ENCODE assay signal across 10 cellular contexts in genomic region chr18:7221424-7222155, GRCh38. TPM values are rescaled to one million over a fixed set of nuclear protein-coding genes. Genes with fewer than 3 reads are reported as not detected.
DNase-seq lines count a peak whose midpoint lies in the region; ATAC-seq, FAIRE-seq and TF ChIP-seq lines count a peak whose summit lies in the region.
"Had no signal": no experiment of that assay in that cellular context is flagged by ENCODE, and none has a peak within 500 bp of the region (broad histone marks: within the 10 kb centered on the region; RNA-seq: fewer than 3 reads in every experiment).

No MANE protein-coding gene starts in this region.

- H3K4me3 ChIP-seq in cardiac muscle cell, result no peak overlapping the region

- TF ChIP-seq POLR2A in GM12891 (IDR thresholded peaks at IDR 0.05; ENCODE audit: low read depth, low read length), result no peak
- TF ChIP-seq POLR2A in GM12892 (IDR thresholded peaks at IDR 0.05; ENCODE audit: low read depth, low read length), result no peak

- H3K27ac ChIP-seq in cardiac muscle cell, result no peak overlapping the region

- no peak overlapping the region for H3K27ac Mint-ChIP-seq in stimulated activated naive B cell treated with anti-CD40 and anti-IgM and Interleukin-4, amounts not matched to agents 10 μg/mL and 1 μg/mL and 100 μg/mL, for 72 hours
- H3K27ac Mint-ChIP-seq: dendritic cell treated with granulocyte-macrophage colony-stimulating factor and Interleukin-4, amounts not matched to agents 40 ng/mL and 50 ng/mL, for 4 days had no signal

- no peaks in the 10 kb centered on the region for H3K9me3 Mint-ChIP-seq in stimulated activated naive B cell treated with anti-CD40 and anti-IgM and Interleukin-4, amounts not matched to agents 10 μg/mL and 1 μg/mL and 100 μg/mL, for 72 hours
- H3K9me3 Mint-ChIP-seq: dendritic cell treated with granulocyte-macrophage colony-stimulating factor and Interleukin-4, amounts not matched to agents 40 ng/mL and 50 ng/mL, for 4 days had no signal

- peak; percentile 60 for FAIRE-seq in GM12891 (lab: Jason Lieb, UNC)
- FAIRE-seq in GM12892 (lab: Jason Lieb, UNC), result no peak

- no peaks in the 10 kb centered on the region for H3K27me3 ChIP-seq in cardiac muscle cell

- H3K27me3 Mint-ChIP-seq in stimulated activated naive B cell treated with anti-CD40 and anti-IgM and Interleukin-4, amounts not matched to agents 10 μg/mL and 1 μg/mL and 100 μg/mL, for 72 hours, result no peaks in the 10 kb centered on the region

- peak; percentile 60 to 68 for ATAC-seq in stimulated activated naive B cell treated with anti-CD40 and anti-IgM and Interleukin-4, amounts not matched to agents 10 μg/mL and 1 μg/mL and 100 μg/mL, for 72 hours (replicated peaks)
- no peak for ATAC-seq in GM21717 (IDR thresholded peaks at IDR 0.05; ENCODE audit: unreplicated experiment)

- H3K9me3 ChIP-seq in cardiac muscle cell (ENCODE audit: low read depth), result no peaks in the 10 kb centered on the region

- H3K4me3 Mint-ChIP-seq in stimulated activated naive B cell treated with anti-CD40 and anti-IgM and Interleukin-4, amounts not matched to agents 10 μg/mL and 1 μg/mL and 100 μg/mL, for 72 hours, result no peak overlapping the region
- H3K4me3 Mint-ChIP-seq: dendritic cell treated with granulocyte-macrophage colony-stimulating factor and Interleukin-4, amounts not matched to agents 40 ng/mL and 50 ng/mL, for 4 days had no signal

- H3K4me1 ChIP-seq in cardiac muscle cell (ENCODE audit: low read depth), result peaks cover 3% of the 10 kb centered on the region

- H3K4me1 Mint-ChIP-seq in stimulated activated naive B cell treated with anti-CD40 and anti-IgM and Interleukin-4, amounts not matched to agents 10 μg/mL and 1 μg/mL and 100 μg/mL, for 72 hours, result no peaks in the 10 kb centered on the region

- TF ChIP-seq CTCF in cardiac muscle cell (IDR thresholded peaks at IDR 0.05; ENCODE audit: low read depth, low read length), result peak; percentile 95

- H3K36me3 Mint-ChIP-seq in stimulated activated naive B cell treated with anti-CD40 and anti-IgM and Interleukin-4, amounts not matched to agents 10 μg/mL and 1 μg/mL and 100 μg/mL, for 72 hours, result no peaks in the 10 kb centered on the region

- no peaks in the 10 kb centered on the region for H3K36me3 ChIP-seq in cardiac muscle cell

- DNase-seq in A172 (ENCODE audit: low spot score), result peak; percentile 62
- peak; percentile 12 for DNase-seq in GM12891 (ENCODE audit: insufficient read length, low spot score)
- peak; percentile 63 for DNase-seq in NCI-H1694 treated with DMSO at 0.1 percent for 48 hours (lab: John Stamatoyannopoulos, UW)
- peak; percentile 11 for DNase-seq in T1000 (lab: John Stamatoyannopoulos, UW)
- peak; percentile 86 to 87 for DNase-seq in cardiac muscle cell (ENCODE audit: low read depth in 1 of 2, low spot score in 1 of 2)
- no peak for DNase-seq in stimulated activated naive B cell treated with anti-CD40 and anti-IgM and Interleukin-4, amounts not matched to agents 10 μg/mL and 1 μg/mL and 100 μg/mL, for 72 hours
- no peak for DNase-seq in GM12892 (ENCODE audit: insufficient read length)

TF ChIP-seq in GM12891, 5 proteins besides CTCF, POLR2A, EP300 and RAD21:
- TF ChIP-seq POLR2AphosphoS5 (IDR thresholded peaks at IDR 0.05; ENCODE audit: low read depth, low read length), result no peak
- no peak for TF ChIP-seq TAF1 (IDR thresholded peaks at IDR 0.05; ENCODE audit: low read depth, low read length)
- no peak for TF ChIP-seq PAX5 (IDR thresholded peaks at IDR 0.05; ENCODE audit: insufficient read depth, low read length, severe bottlenecking)
- TF ChIP-seq POU2F2 (IDR thresholded peaks at IDR 0.05; ENCODE audit: low read depth, low read length), result no peak
- no peak for TF ChIP-seq SPI1 (IDR thresholded peaks at IDR 0.05; ENCODE audit: low read depth, low read length)

RNA-seq across cellular contexts. Expression of gene LRRC30, which starts 9.3 kb away (rescaled TPM):
- not detected in 2 replicates for total RNA-seq in A172 (2014; rRNA removed; shearing (Covaris generic))
- polyA plus RNA-seq in GM12891 (2012; ENCODE audit: low read depth, missing spikeins), result not detected
- total RNA-seq in cardiac muscle cell, result not detected in 2 replicates
- not detected in 2 replicates for polyA plus RNA-seq in cardiac muscle cell
- polyA plus RNA-seq in GM12892 (2012; ENCODE audit: missing spikeins), result not detected
- total RNA-seq: subcutaneous adipose tissue had no signal

Comparison
In these comparisons a context has a peak if more than half of its experiments do, and no peak if none do; other contexts are left out.
1. DNase-seq: peak in A172 (single experiment), GM12891 (single experiment), NCI-H1694 treated with DMSO at 0.1 percent for 48 hours (single experiment), T1000 (single experiment) and cardiac muscle cell (2 of 2); none in stimulated activated naive B cell treated with anti-CD40 and anti-IgM and Interleukin-4, amounts not matched to agents 10 μg/mL and 1 μg/mL and 100 μg/mL, for 72 hours (single experiment) and GM12892 (single experiment).